8 cellular contexts compared by ENCODE assay signal in the genomic region with DNA sequence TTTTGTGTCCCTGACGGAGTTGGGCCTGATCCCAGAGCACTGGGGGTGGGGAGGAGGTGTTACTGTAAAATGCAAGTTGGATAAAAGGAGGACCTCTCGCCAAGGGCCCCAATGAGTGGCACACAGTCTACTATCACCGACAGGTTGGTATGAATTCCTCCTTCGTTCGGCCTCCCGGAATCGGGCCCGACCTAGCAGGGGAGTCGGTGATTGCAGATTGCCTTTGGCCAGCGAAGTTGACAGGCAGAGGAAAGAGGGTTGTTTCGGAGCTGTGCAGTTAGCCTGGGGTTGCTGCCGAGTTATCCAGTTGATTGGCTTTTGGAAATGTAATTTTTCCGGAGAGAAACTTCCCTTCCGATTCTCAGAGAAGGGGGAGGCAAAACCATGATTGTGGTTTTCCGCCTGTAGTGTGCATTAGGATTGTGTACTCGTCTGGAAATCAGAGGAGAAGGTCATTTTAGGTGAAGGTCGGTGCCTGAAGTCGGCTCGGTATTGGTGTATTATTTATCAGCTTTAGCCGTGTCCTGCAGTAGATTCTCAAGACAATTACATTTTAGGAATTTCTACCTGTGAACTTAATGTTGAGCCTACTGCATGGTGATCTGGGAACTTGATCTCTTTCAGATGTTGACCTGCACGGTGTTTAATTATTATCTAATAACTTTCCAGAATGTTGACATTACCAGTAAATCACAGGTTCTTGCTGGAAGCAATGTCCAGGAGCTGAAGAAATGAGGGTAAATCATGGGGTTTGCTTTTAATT. TPM values are rescaled to one million over a fixed set of nuclear protein-coding genes. Genes with fewer than 3 reads are reported as not detected.
DNase-seq lines count a peak whose midpoint lies in the region; ATAC-seq and TF ChIP-seq lines count a peak whose summit lies in the region.

No MANE protein-coding gene starts in this region.

- no peaks in the 10 kb centered on the region for H3K36me3 ChIP-seq in left ventricle myocardium inferior

- H3K4me3 Mint-ChIP-seq in activated naive CD8-positive, alpha-beta T cell: peak overlapping the region; percentile 93

- peaks cover 91% of the 10 kb centered on the region for H3K4me1 ChIP-seq in left ventricle myocardium inferior

- intact Hi-C loops in left ventricle myocardium inferior (cut with micrococcal nuclease): no loop called here

- DNase-seq in NCI-H1105 treated with DMSO at 0.1 percent for 48 hours (lab: John Stamatoyannopoulos, UW) (peak; percentile 56), left ventricle myocardium inferior (peak; percentile 45), putamen (ENCODE audit: low spot score) (peak; percentile 34), SW 1271 (lab: John Stamatoyannopoulos, UW) (no peak)

- H3K27me3 Mint-ChIP-seq in activated naive CD8-positive, alpha-beta T cell: peaks cover 51% of the 10 kb centered on the region

- H3K9me3 Mint-ChIP-seq in activated naive CD8-positive, alpha-beta T cell (ENCODE audit: low read depth): no peaks in the 10 kb centered on the region

- H3K27me3 ChIP-seq in left ventricle myocardium inferior (ENCODE audit: low read depth): no peaks in the 10 kb centered on the region

- no peaks in the 10 kb centered on the region for H3K9me3 ChIP-seq in left ventricle myocardium inferior (replicated peaks)

- peak overlapping the region; percentile 98 for H3K27ac ChIP-seq in left ventricle myocardium inferior (replicated peaks)

- ATAC-seq in GM18909 (IDR thresholded peaks at IDR 0.05; ENCODE audit: poor library complexity, unreplicated experiment): peak; percentile 13
- no peak for ATAC-seq in GM19467 (IDR thresholded peaks at IDR 0.05; ENCODE audit: unreplicated experiment)
- no peak for ATAC-seq in HG02870 (IDR thresholded peaks at IDR 0.05; ENCODE audit: unreplicated experiment)

- TF ChIP-seq CTCF in left ventricle myocardium inferior (IDR thresholded peaks at IDR 0.05; ENCODE audit: borderline replicate concordance): no peak

- H3K27ac Mint-ChIP-seq in activated naive CD8-positive, alpha-beta T cell: peak overlapping the region; percentile 16

- H3K36me3 Mint-ChIP-seq in activated naive CD8-positive, alpha-beta T cell: peaks cover 3% of the 10 kb centered on the region

- H3K4me3 ChIP-seq in left ventricle myocardium inferior: peak overlapping the region; percentile 92

- peaks cover 30% of the 10 kb centered on the region for H3K4me1 Mint-ChIP-seq in activated naive CD8-positive, alpha-beta T cell (ENCODE audit: low read depth)

RNA-seq across cellular contexts. Expression of a gene that starts 1.1 kb away (rescaled TPM):
- 92.9 TPM for total RNA-seq in left ventricle myocardium inferior

RNA-seq across cellular contexts. Expression of a gene that starts 12.2 kb away (rescaled TPM):
- 9.7 TPM for total RNA-seq in left ventricle myocardium inferior

Comparison
In these comparisons a context has a peak if more than half of its experiments do, and no peak if none do; other contexts are left out.
1. DNase-seq: peak in NCI-H1105 treated with DMSO at 0.1 percent for 48 hours (single experiment), left ventricle myocardium inferior (single experiment) and putamen (single experiment); none in SW 1271 (0 of 2).